9 cellular contexts compared by ENCODE assay signal in genomic region chr12:46214668-46215429, GRCh38. TPM values are rescaled to one million over a fixed set of nuclear protein-coding genes. Genes with fewer than 3 reads are reported as not detected.
A peak's percentile ranks its signal among the peaks of the same experiment; 100 is the strongest.
DNase-seq lines count a peak whose midpoint lies in the region; ATAC-seq, FAIRE-seq and TF ChIP-seq lines count a peak whose summit lies in the region.
"Had no signal": no experiment of that assay in that cellular context is flagged by ENCODE, and none has a peak within 500 bp of the region (broad histone marks: within the 10 kb centered on the region; RNA-seq: fewer than 3 reads in every experiment).

No MANE protein-coding gene starts in this region.

- no peak overlapping the region for H3K14ac ChIP-seq in H1 (ENCODE audit: insufficient read length)

- ATAC-seq in GM19324 (IDR thresholded peaks at IDR 0.05; ENCODE audit: low FRiP score, unreplicated experiment) (peak; percentile 69), HG03135 (IDR thresholded peaks at IDR 0.05; ENCODE audit: unreplicated experiment) (peak; percentile 66)
- ATAC-seq in activated CD4-positive, CD25-positive, alpha-beta regulatory T cell treated with anti-CD3 and anti-CD28 coated beads, Interleukin-2, amount 50 U/mL, for 24 hours, result peak; percentile 83 to 84

- TF ChIP-seq POLR2A in H1 (IDR thresholded peaks at IDR 0.05; ENCODE audit: control extremely low read depth in 1 of 2, low read depth in 2 of 2, low read length in 2 of 2), result no peak

- H3K4ac ChIP-seq in H1 (replicated peaks; ENCODE audit: insufficient read length, low read depth, low read length), result no peak overlapping the region

- no peak overlapping the region for H2AK5ac ChIP-seq in H1 (ENCODE audit: low read depth, low read length)

- H2AFZ ChIP-seq in H1 (ENCODE audit: low read length), result no peak overlapping the region
- H2AFZ ChIP-seq in GM23248, result no peak overlapping the region

- DNase-seq in H1 (ENCODE audit: low read depth in 1 of 2, low spot score in 2 of 2) (no peak), retina (no peak), NCI-H748 treated with DMSO at 0.1 percent for 48 hours (lab: John Stamatoyannopoulos, UW) (no peak), GM23248 (no peak)
- DNase-seq in stimulated activated CD8-positive, alpha-beta memory T cell treated with anti-CD3 and anti-CD28 coated beads, Interleukin-4, amount 100 ng/mL, for 48 hours, result peak; percentile 84

- peaks cover 11% of the 10 kb centered on the region for H3F3A ChIP-seq in GM23248 (ENCODE audit: insufficient read depth)

- no peaks in the 10 kb centered on the region for H3K9me2 ChIP-seq in GM23248 (ENCODE audit: insufficient read depth)

- FAIRE-seq in H1 (lab: Jason Lieb, UNC), result no peak
- FAIRE-seq: keratinocyte had no signal

- no peak for TF ChIP-seq RAD21 in H1 (IDR thresholded peaks at IDR 0.05 in 1 of 2, conservative IDR thresholded peaks at IDR 0.05 in 1 of 2; ENCODE audit: low read depth in 2 of 2, low read length in 2 of 2)

- TF ChIP-seq EP300 in H1 (IDR thresholded peaks at IDR 0.05; ENCODE audit: borderline replicate concordance in 1 of 2, low read depth in 2 of 2, low read length in 2 of 2), result no peak

- in situ Hi-C loops in GM23248 (cut with MboI), result no loop called here

- TF ChIP-seq CTCF in H1 (IDR thresholded peaks at IDR 0.05; ENCODE audit: control extremely low read depth in 1 of 3, insufficient read depth in 1 of 3, low read depth in 1 of 3, low read length in 3 of 3), result no peak

- no peaks in the 10 kb centered on the region for H3K27me3 ChIP-seq in H1 (replicated peaks in 1 of 4; ENCODE audit: control insufficient read depth in 3 of 4, extremely low read depth in 1 of 4, insufficient read depth in 3 of 4, low read length in 3 of 4)
- no peaks in the 10 kb centered on the region for H3K27me3 ChIP-seq in GM23248 (replicated peaks; ENCODE audit: insufficient read depth)

- no peak overlapping the region for H3K56ac ChIP-seq in H1 (replicated peaks; ENCODE audit: insufficient read length, low read depth, low read length)

- CTCF ChIA-PET in H1 (lab: Charles Lee; ENCODE audit: partially characterized antibody), result interaction anchor here (0.6 to 1.6 kb wide), 7 partner anchors 9 to 805 kb away, joined by 3 to 7 read pairs (median 4); no protein-coding TSS in a partner anchor

- H3K4me3 ChIP-seq in H1 (ENCODE audit: extremely low read depth in 1 of 4, insufficient read depth in 2 of 4, low read depth in 3 of 4, low read length in 4 of 4) (no peak overlapping the region), GM23248 (no peak overlapping the region)

- no peak overlapping the region for H4K91ac ChIP-seq in H1 (replicated peaks; ENCODE audit: insufficient read length, low read length)

- H2BK12ac ChIP-seq in H1 (ENCODE audit: low read depth, low read length), result no peak overlapping the region

- H3K27ac ChIP-seq in H1 (ENCODE audit: low read depth, low read length) (0 out of 2 replicates have a peak overlapping the region, but pooled peaks have one; percentile 18), GM23248 (no peak overlapping the region)

- H2BK120ac ChIP-seq in H1 (replicated peaks; ENCODE audit: low read depth, low read length), result no peak overlapping the region

- H2BK5ac ChIP-seq in H1 (ENCODE audit: low read depth, low read length), result no peak overlapping the region

- H3K79me2 ChIP-seq in H1 (ENCODE audit: control insufficient read depth in 1 of 2, insufficient read depth in 2 of 2, low read length in 2 of 2) (peaks cover 0 to 84% of the 10 kb centered on the region in 2 experiments; a peak in 2 of 4 replicates), GM23248 (ENCODE audit: insufficient read depth) (peaks cover 8% of the 10 kb centered on the region; the same call in 1 of the 2 replicates)

- no peak overlapping the region for H4K8ac ChIP-seq in H1 (ENCODE audit: extremely low read depth, insufficient read depth, low read length)

- H3K4me1 ChIP-seq in H1 (replicated peaks in 1 of 4; ENCODE audit: control insufficient read depth in 3 of 4, insufficient read depth in 4 of 4, low read length in 3 of 4) (peaks cover 0 to 10% (median 3%) of the 10 kb centered on the region in 4 experiments; a peak in 3 of 7 replicates), GM23248 (ENCODE audit: insufficient read depth) (peaks cover 8% of the 10 kb centered on the region)

- POLR2A ChIA-PET in H1 (lab: Charles Lee; ENCODE audit: partially characterized antibody), result interaction anchor here (0.8 to 1.9 kb wide), 7 partner anchors 10 to 55 kb away, joined by 3 to 9 read pairs (median 4); partner anchors contain the start of gene SLC38A1

- WGBS in H1 (ENCODE audit: extremely low coverage in 1 of 2, insufficient coverage in 1 of 2, insufficient read length in 1 of 2, insufficient replicate concordance in 2 of 2, low coverage in 1 of 2, low lambda C conversion rate in 2 of 2, missing lambda C conversion rate in 1 of 2), 2 experiments, result 94% methylated on average over 7 of the region's 7 CpGs; no CpG with 5 or more reads in 1 of the 2 experiments
- WGBS in GM23248 (ENCODE audit: low coverage in 1 of 2, low lambda C conversion rate in 2 of 2, missing lambda C conversion rate in 2 of 2), 2 experiments, result 80 to 82% methylated on average over 7 of the region's 7 CpGs

- no peak overlapping the region for H3K18ac ChIP-seq in H1 (ENCODE audit: extremely low read depth, low read length)

- H3K36me3 ChIP-seq in H1 (ENCODE audit: control insufficient read depth in 2 of 4, insufficient read depth in 4 of 4, low read length in 3 of 4) (peaks cover 0 to 62% (median 29%) of the 10 kb centered on the region in 4 experiments; a peak in 7 of 8 replicates), GM23248 (ENCODE audit: low read depth) (peaks cover 18% of the 10 kb centered on the region; the same call in 1 of the 2 replicates)

- peaks cover 10% of the 10 kb centered on the region; the same call in 1 of the 2 replicates for H3K79me1 ChIP-seq in H1 (ENCODE audit: low read depth, low read length)

- no peak overlapping the region for H3K23ac ChIP-seq in H1 (ENCODE audit: insufficient read length)

- H3K23me2 ChIP-seq in H1 (ENCODE audit: low read depth, low read length), result no peaks in the 10 kb centered on the region

- H3K9ac ChIP-seq in H1 (replicated peaks in 1 of 4; ENCODE audit: extremely low read depth in 1 of 4, low read depth in 3 of 4, low read length in 3 of 4), result peak overlapping the region in 1 of 4 experiments; percentile 54; a peak in 1 of 7 replicates
- H3K9ac ChIP-seq in GM23248, result no peak overlapping the region

- H3K9me3 ChIP-seq in H1 (ENCODE audit: insufficient read depth in 2 of 2, low read depth in 1 of 2, low read length in 1 of 2) (no peaks in the 10 kb centered on the region), GM23248 (ENCODE audit: low read depth) (no peaks in the 10 kb centered on the region)

- H2BK20ac ChIP-seq in H1 (ENCODE audit: low read length), result no peak overlapping the region

- no peak overlapping the region for H2BK15ac ChIP-seq in H1 (ENCODE audit: low read length)

- H4K20me1 ChIP-seq in H1 (replicated peaks in 1 of 2; ENCODE audit: control insufficient read depth in 1 of 2, insufficient read depth in 2 of 2, low read length in 2 of 2) (peaks cover 8 to 19% of the 10 kb centered on the region in 2 experiments), GM23248 (ENCODE audit: insufficient read depth) (no peaks in the 10 kb centered on the region)

- no peak overlapping the region for H4K5ac ChIP-seq in H1 (ENCODE audit: insufficient read length, low read depth, low read length)

- H3K4me2 ChIP-seq in H1 (ENCODE audit: insufficient read depth in 1 of 2, low read depth in 2 of 2, low read length in 2 of 2) (no peak overlapping the region), GM23248 (ENCODE audit: unreplicated experiment) (no peak overlapping the region)

TF ChIP-seq in H1, 55 proteins besides CTCF, POLR2A, EP300 and RAD21:
- no peak for TF ChIP-seq RNF2 (IDR thresholded peaks at IDR 0.05; ENCODE audit: borderline replicate concordance, low read depth, low read length, missing control alignments, poor library complexity, severe bottlenecking)
- TF ChIP-seq SRF (IDR thresholded peaks at IDR 0.05; ENCODE audit: low read depth, low read length), result no peak
- no peak for TF ChIP-seq HDAC2 (IDR thresholded peaks at IDR 0.05; ENCODE audit: borderline replicate concordance in 1 of 2, low read depth in 2 of 2, low read length in 2 of 2)
- TF ChIP-seq GTF2F1 (IDR thresholded peaks at IDR 0.05; ENCODE audit: borderline replicate concordance, low read depth, low read length), result no peak
- no peak for TF ChIP-seq ATF3 (IDR thresholded peaks at IDR 0.05; ENCODE audit: insufficient read depth, low read depth, low read length)

RNA-seq across cellular contexts. Expression of gene SLC38A1, which starts 54.0 kb away (rescaled TPM):
- total RNA-seq in H1 (2021; fragmentation: NEBNext Ultra II Directional; extraction: Animal tissue kit (Norgen Biotek cat#: 25700)), result 242 and 253 TPM in 2 replicates
- polyA plus RNA-seq in H1 (2011; rRNA removed), result 65.6 and 83.4 TPM in 2 replicates
- polyA plus RNA-seq in H1 (2011; cell fraction: cytosol; rRNA removed), result 78.0 TPM
- polyA plus RNA-seq in H1 (2011; cell fraction: nucleus; rRNA removed), result 109 TPM
- polyA plus RNA-seq in H1 (2012, experiment 1 of 2), result 72.0 to 136 TPM (median 103 TPM) in 4 replicates
- polyA plus RNA-seq in H1 (2012, experiment 2 of 2), result 7.5 TPM
- polyA plus RNA-seq in H1 (2013, experiment 1 of 2), result 195 TPM
- polyA plus RNA-seq in H1 (2013, experiment 2 of 2), result 193 TPM
- polyA minus RNA-seq in H1 (2011; rRNA and poly(A)+ RNA removed), result 311 and 415 TPM in 2 replicates
- polyA minus RNA-seq in H1 (2011; cell fraction: cytosol; rRNA and poly(A)+ RNA removed), result 153 TPM
- 416 TPM for polyA minus RNA-seq in H1 (2011; cell fraction: nucleus; rRNA and poly(A)+ RNA removed)
- total RNA-seq in GM23248 (2014; rRNA removed; shearing (Covaris generic)), result 79.9 and 81.7 TPM in 2 replicates
- polyA plus RNA-seq in GM23248 (2016; fragmentation: Nextera tagmentation; extraction: Ambion mirVana), result 88.7 and 92.0 TPM in 2 replicates
